ENCODE assay signal across 23 cellular contexts in genomic region chr22:22911327-22912134, GRCh38. TPM values are rescaled to one million over a fixed set of nuclear protein-coding genes. Genes with fewer than 3 reads are reported as not detected.
DNase-seq lines count a peak whose midpoint lies in the region; ATAC-seq, FAIRE-seq and TF ChIP-seq lines count a peak whose summit lies in the region.
"Had no signal": no experiment of that assay in that cellular context is flagged by ENCODE, and none has a peak within 500 bp of the region (broad histone marks: within the 10 kb centered on the region; RNA-seq: fewer than 3 reads in every experiment).

No MANE protein-coding gene starts in this region.

- no peak overlapping the region for H3K4me3 ChIP-seq in DOHH2 (ENCODE audit: low read length)
- H3K4me3 ChIP-seq in kidney (ENCODE audit: low read length in 2 of 2) = no peak overlapping the region
- H3K4me3 ChIP-seq: SJCRH30 had no signal

- H3K4me2 ChIP-seq in DOHH2 (ENCODE audit: low read length) = peak overlapping the region; percentile 54
- H3K4me2 ChIP-seq: KMS-11 had no signal

- peaks cover 95% of the 10 kb centered on the region for H3K4me1 Mint-ChIP-seq in activated B cell treated with CpG ODN at 0.5 μM for 24 hours
- H3K4me1 Mint-ChIP-seq in stimulated activated memory B cell treated with anti-CD40 and anti-IgM and Interleukin-4, amounts not matched to agents 10 μg/mL and 1 μg/mL and 100 μg/mL, for 72 hours = peaks cover 54% of the 10 kb centered on the region

- H3K9me3 Mint-ChIP-seq in activated B cell treated with CpG ODN at 0.5 μM for 24 hours = no peaks in the 10 kb centered on the region
- no peaks in the 10 kb centered on the region for H3K9me3 Mint-ChIP-seq in stimulated activated memory B cell treated with anti-CD40 and anti-IgM and Interleukin-4, amounts not matched to agents 10 μg/mL and 1 μg/mL and 100 μg/mL, for 72 hours

- no peaks in the 10 kb centered on the region for H3K27me3 Mint-ChIP-seq in activated B cell treated with CpG ODN at 0.5 μM for 24 hours
- no peaks in the 10 kb centered on the region for H3K27me3 Mint-ChIP-seq in stimulated activated memory B cell treated with anti-CD40 and anti-IgM and Interleukin-4, amounts not matched to agents 10 μg/mL and 1 μg/mL and 100 μg/mL, for 72 hours

- FAIRE-seq in kidney (lab: Jason Lieb, UNC) = no peak
- FAIRE-seq: D721Med, G401.6, GM18507, H1 had no signal

- H3K4me1 ChIP-seq in DOHH2 (ENCODE audit: control insufficient read depth, low read length) (peaks cover 91% of the 10 kb centered on the region), kidney (ENCODE audit: control insufficient read depth in 1 of 2, insufficient read depth in 1 of 2, low read depth in 1 of 2, low read length in 2 of 2) (no peaks in the 10 kb centered on the region)

- CTCF ChIA-PET in activated B cell treated with CpG ODN at 0.5 μM for 24 hours (lab: Charles Lee) = interaction anchor here (1.0 to 1.6 kb wide), 3 partner anchors 18 to 158 kb away, joined by 4 to 6 read pairs (median 6); no protein-coding TSS in a partner anchor

- no peak for TF ChIP-seq POLR2A in GM18505 (IDR thresholded peaks at IDR 0.05; ENCODE audit: borderline replicate concordance, extremely low read depth, insufficient read depth, insufficient read length)

- H3K27ac ChIP-seq in DOHH2 (ENCODE audit: low read depth, low read length) = peak overlapping the region; percentile 90
- no peak overlapping the region for H3K27ac ChIP-seq in kidney (ENCODE audit: low read depth in 2 of 2, low read length in 2 of 2)
- H3K27ac ChIP-seq: C4-2B, KMS-11, SJCRH30 had no signal

- H3K36me3 ChIP-seq in DOHH2 (ENCODE audit: control insufficient read depth, low read length) = no peaks in the 10 kb centered on the region
- H3K36me3 ChIP-seq in kidney (ENCODE audit: control insufficient read depth in 1 of 2, insufficient read depth in 2 of 2, low read length in 2 of 2) = no peaks in the 10 kb centered on the region
- H3K36me3 ChIP-seq: SJCRH30 had no signal

- peaks cover 21% of the 10 kb centered on the region for H3K36me3 Mint-ChIP-seq in activated B cell treated with CpG ODN at 0.5 μM for 24 hours (ENCODE audit: low read depth)
- peaks cover 6% of the 10 kb centered on the region for H3K36me3 Mint-ChIP-seq in stimulated activated memory B cell treated with anti-CD40 and anti-IgM and Interleukin-4, amounts not matched to agents 10 μg/mL and 1 μg/mL and 100 μg/mL, for 72 hours

- H3K9me3 ChIP-seq in DOHH2 (ENCODE audit: control insufficient read depth, insufficient read depth, low read length) (no peaks in the 10 kb centered on the region), kidney (ENCODE audit: control insufficient read depth in 1 of 2, low read length in 2 of 2) (no peaks in the 10 kb centered on the region)
- H3K9me3 ChIP-seq: SJCRH30 had no signal

- POLR2A ChIA-PET in activated B cell treated with CpG ODN at 0.5 μM for 24 hours (lab: Charles Lee) = interaction anchor here (1.0 to 11.7 kb wide), 8 partner anchors 9 to 102 kb away, joined by 3 to 151 read pairs (median 18); no protein-coding TSS in a partner anchor

- no peak for TF ChIP-seq CTCF in DOHH2 (IDR thresholded peaks at IDR 0.05; ENCODE audit: low read depth, low read length, poor library complexity, severe bottlenecking)
- no peak for TF ChIP-seq CTCF in activated B cell treated with CpG ODN at 0.5 μM for 24 hours (IDR thresholded peaks at IDR 0.05)
- TF ChIP-seq CTCF in kidney (IDR thresholded peaks at IDR 0.05; ENCODE audit: borderline replicate concordance, extremely low read depth, insufficient read depth) = no peak

- DNase-seq in activated B cell treated with CpG ODN at 0.5 μM for 24 hours = no peak
- DNase-seq in kidney = peak; percentile 34
- DNase-seq in dedifferentiated amniotic fluid mesenchymal stem cell (ENCODE audit: extremely low spot score) = no peak
- DNase-seq: DMS79, NCI-H1417, NCI-H187, NCI-H2107, NCI-H2227 treated with DMSO at 0.1 percent for 48 hours, NCI-H510A treated with DMSO at 0.1 percent for 48 hours, NCI-H774, SJCRH30, SW 1271 had no signal

- H3K4me3 Mint-ChIP-seq in activated B cell treated with CpG ODN at 0.5 μM for 24 hours = peak overlapping the region; percentile 5
- H3K4me3 Mint-ChIP-seq in stimulated activated memory B cell treated with anti-CD40 and anti-IgM and Interleukin-4, amounts not matched to agents 10 μg/mL and 1 μg/mL and 100 μg/mL, for 72 hours = no peak overlapping the region

- H3K9ac ChIP-seq in kidney (ENCODE audit: low read length in 2 of 2) = no peak overlapping the region
- H3K9ac ChIP-seq: KMS-11 had no signal

- peak; percentile 6 for ATAC-seq in activated B cell treated with CpG ODN at 0.5 μM for 24 hours (ENCODE audit: low read depth)
- no peak for ATAC-seq in stimulated activated memory B cell treated with anti-CD40 and anti-IgM and Interleukin-4, amounts not matched to agents 10 μg/mL and 1 μg/mL and 100 μg/mL, for 72 hours
- no peak for ATAC-seq in esophagus mucosa
- no peak for ATAC-seq in GM18505 (IDR thresholded peaks at IDR 0.05; ENCODE audit: unreplicated experiment)

- no peaks in the 10 kb centered on the region for H4K20me1 ChIP-seq in DOHH2 (ENCODE audit: control insufficient read depth, insufficient read depth, low read depth, low read length)

- intact Hi-C loops in activated B cell treated with CpG ODN at 0.5 μM for 24 hours (cut with micrococcal nuclease) (no loop called here), kidney (cut with DNase I) (no loop called here)

- H3K27me3 ChIP-seq in DOHH2 (ENCODE audit: control insufficient read depth, low read length) = no peaks in the 10 kb centered on the region
- H3K27me3 ChIP-seq: SJCRH30 had no signal

- H3K79me2 ChIP-seq in DOHH2 (ENCODE audit: control insufficient read depth, low read length) = no peaks in the 10 kb centered on the region

- no peaks in the 10 kb centered on the region for H3K9me2 ChIP-seq in DOHH2 (replicated peaks; ENCODE audit: control insufficient read depth, low read length)

- H3K27ac Mint-ChIP-seq in activated B cell treated with CpG ODN at 0.5 μM for 24 hours = peak overlapping the region; percentile 85
- H3K27ac Mint-ChIP-seq in stimulated activated memory B cell treated with anti-CD40 and anti-IgM and Interleukin-4, amounts not matched to agents 10 μg/mL and 1 μg/mL and 100 μg/mL, for 72 hours = peak overlapping the region; percentile 69

- H3F3A ChIP-seq in DOHH2 (ENCODE audit: control insufficient read depth, insufficient read depth) = peaks cover 40% of the 10 kb centered on the region

RNA-seq across cellular contexts. Expression of gene IGLL5, which starts 23.9 kb away (rescaled TPM):
- total RNA-seq in activated B cell treated with CpG ODN at 0.5 μM for 24 hours (189 and 195 TPM in 2 replicates), kidney (103 TPM), esophagus mucosa (1.8 TPM)
- 1.9 TPM for polyA plus RNA-seq in kidney (ENCODE audit: insufficient read depth, low read depth, low replicate concordance)
- total RNA-seq: A673, H1 had no signal
- polyA plus RNA-seq: H1 had no signal

Comparison
In these comparisons a context has a peak if more than half of its experiments do, and no peak if none do; other contexts are left out.
1. RNA of gene IGLL5, which starts 23.9 kb away (total RNA-seq): 189 to 195 TPM in activated B cell treated with CpG ODN at 0.5 μM for 24 hours and 103 TPM in kidney (single experiment); 1.8 TPM in esophagus mucosa (single experiment); every median in the first group is over 10 times any median in the second.